ENCODE assay signal across 8 cellular contexts in genomic region chr10:80408198-80409085, GRCh38. TPM values are rescaled to one million over a fixed set of nuclear protein-coding genes. Genes with fewer than 3 reads are reported as not detected.
DNase-seq lines count a peak whose midpoint lies in the region; ATAC-seq and TF ChIP-seq lines count a peak whose summit lies in the region.

TSS of gene PRXL2A (plus strand) at chr10:80408551. CDS start at chr10:80420468, 11,917 bp downstream.

- H3K4me1 ChIP-seq in uterus, result peaks cover 0 to 4% of the 10 kb centered on the region in 2 donors

- peak in 1 of 4 experiments; percentile 38 for TF ChIP-seq CTCF in uterus (IDR thresholded peaks at IDR 0.05)

- TF ChIP-seq POLR2A in uterus (IDR thresholded peaks at IDR 0.05), result peak; percentile 41 to 74

- H3K27ac ChIP-seq in KOPT-K1 (ENCODE audit: low read depth, low read length, poor library complexity, severe bottlenecking), result peak within 1 kb of the TSS; percentile 55
- peak within 1 kb of the TSS; percentile 86 to 91 for H3K27ac ChIP-seq in uterus

- H3K4me3 ChIP-seq in uterus, result peak within 1 kb of the TSS; percentile 78 to 82

- peak; percentile 77 for DNase-seq in Daoy (ENCODE audit: low read depth)
- peak; percentile 61 for DNase-seq in T follicular helper cell (ENCODE audit: low read depth)
- DNase-seq in amniotic epithelial cell (ENCODE audit: low read depth), result peak; percentile 27
- DNase-seq in left ventricle myocardium superior, result peak; percentile 94
- peak; percentile 80 for DNase-seq in putamen (ENCODE audit: low spot score)
- peak; percentile 78 to 82 for DNase-seq in uterus

- H3K36me3 ChIP-seq in KOPT-K1 (ENCODE audit: insufficient read depth, low read length) (no peaks in the 10 kb centered on the region), uterus (no peaks in the 10 kb centered on the region)

- no peaks in the 10 kb centered on the region for H3K27me3 ChIP-seq in uterus

- ATAC-seq in GM21717 (IDR thresholded peaks at IDR 0.05; ENCODE audit: unreplicated experiment), result peak; percentile 94
- ATAC-seq in left ventricle myocardium superior, result peak; percentile 95

- intact Hi-C loops in left ventricle myocardium superior (cut with micrococcal nuclease) (no loop called here), uterus (cut with DNase I; ENCODE audit: low total_unique reads) (no loop called here)

- no peaks in the 10 kb centered on the region for H3K9me3 ChIP-seq in KOPT-K1 (ENCODE audit: insufficient read depth, low read length, poor library complexity, severe bottlenecking)
- H3K9me3 ChIP-seq in uterus, result no peaks in the 10 kb centered on the region

RNA-seq across cellular contexts. Expression of gene PRXL2A, which starts in this region (rescaled TPM):
- total RNA-seq in Daoy (2014; rRNA removed; shearing (Covaris generic)), result 22.6 and 27.0 TPM in 2 replicates
- 119 TPM for total RNA-seq in left ventricle myocardium superior
- 10 to 100 TPM; 12.3 to 70.7 (median 50.9) TPM for total RNA-seq in uterus

Comparison
In these comparisons a context has a peak if more than half of its experiments do, and no peak if none do; other contexts are left out.
1. Peak in every context shown above with its lines: DNase-seq, ATAC-seq, H3K4me3 ChIP-seq and H3K27ac ChIP-seq.
2. DNase-seq: peak in every context shown above with its lines; median percentile 94 in left ventricle myocardium superior; 80 in putamen; 80 in uterus; 77 in Daoy; 61 in T follicular helper cell; 27 in amniotic epithelial cell.